Comparison of ENCODE assay signal across 25 cellular contexts in genomic region chr9:135601988-135602387, GRCh38. TPM values are rescaled to one million over a fixed set of nuclear protein-coding genes. Genes with fewer than 3 reads are reported as not detected.
DNase-seq lines count a peak whose midpoint lies in the region; ATAC-seq, FAIRE-seq and TF ChIP-seq lines count a peak whose summit lies in the region.
"Had no signal": no experiment of that assay in that cellular context is flagged by ENCODE, and none has a peak within 500 bp of the region (broad histone marks: within the 10 kb centered on the region; RNA-seq: fewer than 3 reads in every experiment).

No MANE protein-coding gene starts in this region.

- no peaks in the 10 kb centered on the region for H3K9me3 ChIP-seq in pancreas
- H3K9me3 ChIP-seq: BE2C, BLaER1 had no signal

- peaks cover 0 to 3% of the 10 kb centered on the region in 2 donors for H3K4me1 Mint-ChIP-seq in natural killer cell treated with Interleukin-12 subunit alpha and Interleukin-12 subunit beta and Interleukin-15 and Interleukin-18, amount 100 ng/mL, for 72 hours (ENCODE audit: low read depth in 2 of 2)
- no peaks in the 10 kb centered on the region for H3K4me1 Mint-ChIP-seq in natural killer cell
- H3K4me1 Mint-ChIP-seq: CD14-positive monocyte; CD8-positive, alpha-beta memory T cell had no signal

- H3K4me3 ChIP-seq in pancreas: no peak overlapping the region
- H3K4me3 ChIP-seq: BLaER1, GM12878 had no signal

- DNase-seq in natural killer cell treated with Interleukin-12 subunit alpha and Interleukin-12 subunit beta and Interleukin-15 and Interleukin-18, amount 100 ng/mL, for 72 hours (ENCODE audit: low spot score): peak; percentile 23
- DNase-seq in natural killer cell (no peak), NCI-H82 treated with DMSO at 0.1 percent for 48 hours (lab: John Stamatoyannopoulos, UW; ENCODE audit: unreplicated experiment) (peak; percentile 12), posterior vena cava (ENCODE audit: low spot score) (peak; percentile 10), NCI-H1092 (lab: John Stamatoyannopoulos, UW) (no peak), pancreas (no peak)
- DNase-seq: 8988T, COR-L47, DMS 273 treated with DMSO at 0.1 percent for 48 hours, DMS153, DMS79, GDM1 had no signal

- H3K27me3 ChIP-seq in pancreas: peaks cover 0 to 19% (median 0%) of the 10 kb centered on the region in 4 donors
- H3K27me3 ChIP-seq: BE2C, BLaER1 had no signal

- WGBS in pancreas, 2 donors: 61 to 71% methylated on average over 8 of the region's 8 CpGs

- ATAC-seq in natural killer cell treated with Interleukin-12 subunit alpha and Interleukin-12 subunit beta and Interleukin-15 and Interleukin-18, amount 100 ng/mL, for 72 hours: no peak
- ATAC-seq in natural killer cell: no peak
- no peak for ATAC-seq in pancreas
- no peak for ATAC-seq in GM21786 (IDR thresholded peaks at IDR 0.05; ENCODE audit: unreplicated experiment)

- no peaks in the 10 kb centered on the region for H3K4me1 ChIP-seq in pancreas
- H3K4me1 ChIP-seq: BLaER1 had no signal

- no peak for FAIRE-seq in pancreas (lab: Jason Lieb, UNC)
- FAIRE-seq: A204.1 had no signal

- no peak overlapping the region for H3K4me3 Mint-ChIP-seq in natural killer cell treated with Interleukin-12 subunit alpha and Interleukin-12 subunit beta and Interleukin-15 and Interleukin-18, amount 100 ng/mL, for 72 hours
- no peak overlapping the region for H3K4me3 Mint-ChIP-seq in natural killer cell
- H3K4me3 Mint-ChIP-seq: CD14-positive monocyte; CD4-positive, alpha-beta memory T cell; CD4-positive, CD25-positive, alpha-beta regulatory T cell; CD8-positive, alpha-beta memory T cell had no signal

- no peaks in the 10 kb centered on the region for H3K36me3 Mint-ChIP-seq in natural killer cell treated with Interleukin-12 subunit alpha and Interleukin-12 subunit beta and Interleukin-15 and Interleukin-18, amount 100 ng/mL, for 72 hours
- no peaks in the 10 kb centered on the region for H3K36me3 Mint-ChIP-seq in natural killer cell
- H3K36me3 Mint-ChIP-seq: CD14-positive monocyte; CD4-positive, alpha-beta memory T cell; CD4-positive, CD25-positive, alpha-beta regulatory T cell; CD8-positive, alpha-beta memory T cell had no signal

- TF ChIP-seq CTCF in natural killer cell (IDR thresholded peaks at IDR 0.05) (no peak), pancreas (IDR thresholded peaks at IDR 0.05) (no peak)

- no peak overlapping the region for H3K27ac Mint-ChIP-seq in natural killer cell treated with Interleukin-12 subunit alpha and Interleukin-12 subunit beta and Interleukin-15 and Interleukin-18, amount 100 ng/mL, for 72 hours
- no peak overlapping the region for H3K27ac Mint-ChIP-seq in natural killer cell
- H3K27ac Mint-ChIP-seq: CD14-positive monocyte; CD4-positive, alpha-beta memory T cell; CD4-positive, CD25-positive, alpha-beta regulatory T cell; CD8-positive, alpha-beta memory T cell had no signal

- H3K9me3 Mint-ChIP-seq in natural killer cell treated with Interleukin-12 subunit alpha and Interleukin-12 subunit beta and Interleukin-15 and Interleukin-18, amount 100 ng/mL, for 72 hours: no peaks in the 10 kb centered on the region
- no peaks in the 10 kb centered on the region for H3K9me3 Mint-ChIP-seq in natural killer cell
- H3K9me3 Mint-ChIP-seq: CD4-positive, alpha-beta memory T cell; CD4-positive, CD25-positive, alpha-beta regulatory T cell; CD8-positive, alpha-beta memory T cell had no signal

- intact Hi-C loops in natural killer cell (cut with micrococcal nuclease): no loop called here
- intact Hi-C loops in posterior vena cava (cut with DNase I): loop anchor here in 1 of 2 donors (10.0 kb wide), 1 partner anchor 543 kb away; no protein-coding TSS in a partner anchor
- intact Hi-C loops in pancreas (cut with DNase I): no loop called here

- no peaks in the 10 kb centered on the region for H3K36me3 ChIP-seq in pancreas
- H3K36me3 ChIP-seq: BE2C, BLaER1 had no signal

- no peak overlapping the region for H3K27ac ChIP-seq in pancreas
- H3K27ac ChIP-seq: BLaER1 had no signal

- H3K27me3 Mint-ChIP-seq in natural killer cell treated with Interleukin-12 subunit alpha and Interleukin-12 subunit beta and Interleukin-15 and Interleukin-18, amount 100 ng/mL, for 72 hours: peaks cover 16 to 24% of the 10 kb centered on the region in 2 donors
- peaks cover 3 to 5% of the 10 kb centered on the region in 2 donors for H3K27me3 Mint-ChIP-seq in natural killer cell (ENCODE audit: low read depth in 2 of 2)

RNA-seq across cellular contexts. Expression of gene GLT6D1, which starts 37.4 kb away (rescaled TPM):
- total RNA-seq in natural killer cell treated with Interleukin-12 subunit alpha and Interleukin-12 subunit beta and Interleukin-15 and Interleukin-18, amount 100 ng/mL, for 72 hours: not detected
- total RNA-seq in natural killer cell: not detected
- not detected for total RNA-seq in posterior vena cava
- total RNA-seq in pancreas: not detected
- polyA plus RNA-seq in pancreas: under 1 TPM in 1 of 2 donors, not detected in 1; 0.07 TPM
- total RNA-seq: A673; CD4-positive, alpha-beta memory T cell; CD4-positive, CD25-positive, alpha-beta regulatory T cell; CD8-positive, alpha-beta memory T cell; Daoy; G401; GM12878 had no signal
- polyA plus RNA-seq: AG04450; CD14-positive monocyte; CD4-positive, alpha-beta memory T cell; CD4-positive, CD25-positive, alpha-beta regulatory T cell; CD8-positive, alpha-beta memory T cell; GM12878 had no signal

RNA-seq across cellular contexts. Expression of gene PAEP, which starts 40.4 kb away (rescaled TPM):
- total RNA-seq in natural killer cell treated with Interleukin-12 subunit alpha and Interleukin-12 subunit beta and Interleukin-15 and Interleukin-18, amount 100 ng/mL, for 72 hours: not detected
- total RNA-seq in natural killer cell: not detected
- not detected for total RNA-seq in posterior vena cava
- not detected for total RNA-seq in pancreas
- not detected for polyA plus RNA-seq in pancreas
- total RNA-seq: A673; CD4-positive, alpha-beta memory T cell; CD4-positive, CD25-positive, alpha-beta regulatory T cell; CD8-positive, alpha-beta memory T cell; Daoy; G401; GM12878 had no signal
- polyA plus RNA-seq: AG04450; CD14-positive monocyte; CD4-positive, alpha-beta memory T cell; CD4-positive, CD25-positive, alpha-beta regulatory T cell; CD8-positive, alpha-beta memory T cell; GM12878 had no signal

RNA-seq across cellular contexts. Expression of gene OBP2A, which starts 56.1 kb away (rescaled TPM):
- total RNA-seq in natural killer cell treated with Interleukin-12 subunit alpha and Interleukin-12 subunit beta and Interleukin-15 and Interleukin-18, amount 100 ng/mL, for 72 hours: not detected
- not detected for total RNA-seq in natural killer cell
- total RNA-seq in posterior vena cava: not detected
- total RNA-seq in pancreas: not detected
- not detected for polyA plus RNA-seq in pancreas
- total RNA-seq: A673; CD4-positive, alpha-beta memory T cell; CD4-positive, CD25-positive, alpha-beta regulatory T cell; CD8-positive, alpha-beta memory T cell; Daoy; G401; GM12878 had no signal
- polyA plus RNA-seq: AG04450; CD14-positive monocyte; CD4-positive, alpha-beta memory T cell; CD4-positive, CD25-positive, alpha-beta regulatory T cell; CD8-positive, alpha-beta memory T cell; GM12878 had no signal

Comparison
In these comparisons a context has a peak if more than half of its experiments do, and no peak if none do; other contexts are left out.
1. DNase-seq: peak in natural killer cell treated with Interleukin-12 subunit alpha and Interleukin-12 subunit beta and Interleukin-15 and Interleukin-18, amount 100 ng/mL, for 72 hours (single experiment), NCI-H82 treated with DMSO at 0.1 percent for 48 hours (single experiment) and posterior vena cava (single experiment); none in natural killer cell (single experiment), NCI-H1092 (single experiment) and pancreas (0 of 6).